In genomic region chr14:95207475-95208253, GRCh38 we compare ENCODE assay signal across 1 cellular context.
A peak's percentile ranks its signal among the peaks of the same experiment; 100 is the strongest.
TF ChIP-seq lines count a peak whose summit lies in the region.

No MANE protein-coding gene starts in this region.

TF ChIP-seq in K562, 482 proteins besides CTCF, POLR2A, EP300 and RAD21:
- TF ChIP-seq, protein P1, sequence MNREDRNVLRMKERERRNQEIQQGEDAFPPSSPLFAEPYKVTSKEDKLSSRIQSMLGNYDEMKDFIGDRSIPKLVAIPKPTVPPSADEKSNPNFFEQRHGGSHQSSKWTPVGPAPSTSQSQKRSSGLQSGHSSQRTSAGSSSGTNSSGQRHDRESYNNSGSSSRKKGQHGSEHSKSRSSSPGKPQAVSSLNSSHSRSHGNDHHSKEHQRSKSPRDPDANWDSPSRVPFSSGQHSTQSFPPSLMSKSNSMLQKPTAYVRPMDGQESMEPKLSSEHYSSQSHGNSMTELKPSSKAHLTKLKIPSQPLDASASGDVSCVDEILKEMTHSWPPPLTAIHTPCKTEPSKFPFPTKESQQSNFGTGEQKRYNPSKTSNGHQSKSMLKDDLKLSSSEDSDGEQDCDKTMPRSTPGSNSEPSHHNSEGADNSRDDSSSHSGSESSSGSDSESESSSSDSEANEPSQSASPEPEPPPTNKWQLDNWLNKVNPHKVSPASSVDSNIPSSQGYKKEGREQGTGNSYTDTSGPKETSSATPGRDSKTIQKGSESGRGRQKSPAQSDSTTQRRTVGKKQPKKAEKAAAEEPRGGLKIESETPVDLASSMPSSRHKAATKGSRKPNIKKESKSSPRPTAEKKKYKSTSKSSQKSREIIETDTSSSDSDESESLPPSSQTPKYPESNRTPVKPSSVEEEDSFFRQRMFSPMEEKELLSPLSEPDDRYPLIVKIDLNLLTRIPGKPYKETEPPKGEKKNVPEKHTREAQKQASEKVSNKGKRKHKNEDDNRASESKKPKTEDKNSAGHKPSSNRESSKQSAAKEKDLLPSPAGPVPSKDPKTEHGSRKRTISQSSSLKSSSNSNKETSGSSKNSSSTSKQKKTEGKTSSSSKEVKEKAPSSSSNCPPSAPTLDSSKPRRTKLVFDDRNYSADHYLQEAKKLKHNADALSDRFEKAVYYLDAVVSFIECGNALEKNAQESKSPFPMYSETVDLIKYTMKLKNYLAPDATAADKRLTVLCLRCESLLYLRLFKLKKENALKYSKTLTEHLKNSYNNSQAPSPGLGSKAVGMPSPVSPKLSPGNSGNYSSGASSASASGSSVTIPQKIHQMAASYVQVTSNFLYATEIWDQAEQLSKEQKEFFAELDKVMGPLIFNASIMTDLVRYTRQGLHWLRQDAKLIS (CRISPR knock-in tag; IDR thresholded peaks at IDR 0.05) = no peak
- no peak for TF ChIP-seq RBM15 (IDR thresholded peaks at IDR 0.05; ENCODE audit: insufficient read depth, low read length)
- no peak for TF ChIP-seq EP400 (IDR thresholded peaks at IDR 0.05)
- no peak for TF ChIP-seq NR2C2 (CRISPR knock-in tag; IDR thresholded peaks at IDR 0.05)
- no peak for TF ChIP-seq NR2C2 (tag; IDR thresholded peaks at IDR 0.05)
- TF ChIP-seq RBM25 (IDR thresholded peaks at IDR 0.05; ENCODE audit: low read depth, low read length, severe bottlenecking) = peak; percentile 62
- no peak for TF ChIP-seq ZC3H8 (IDR thresholded peaks at IDR 0.05)
- no peak for TF ChIP-seq CHD2 (IDR thresholded peaks at IDR 0.05; ENCODE audit: low read depth, low read length)
- no peak for TF ChIP-seq PML (IDR thresholded peaks at IDR 0.05; ENCODE audit: low read length)
- no peak for TF ChIP-seq ILK (tag; IDR thresholded peaks at IDR 0.05; ENCODE audit: borderline replicate concordance, low read depth)
- TF ChIP-seq ZFP36 (IDR thresholded peaks at IDR 0.05; ENCODE audit: low read depth, low read length, partially characterized antibody) = peak; percentile 54
- no peak for TF ChIP-seq CEBPG (CRISPR knock-in tag; IDR thresholded peaks at IDR 0.05)
- no peak for TF ChIP-seq CEBPG (tag; conservative IDR thresholded peaks at IDR 0.05 in 1 of 2, IDR thresholded peaks at IDR 0.05 in 1 of 2)
- no peak for TF ChIP-seq IFI16 (CRISPR knock-in tag; IDR thresholded peaks at IDR 0.05)
- TF ChIP-seq NEUROD1 (IDR thresholded peaks at IDR 0.05; ENCODE audit: borderline replicate concordance, low read depth, low read length, partially characterized antibody) = no peak
- TF ChIP-seq ZNF561 (CRISPR knock-in tag; conservative IDR thresholded peaks at IDR 0.05) = no peak
- TF ChIP-seq, protein P2, sequence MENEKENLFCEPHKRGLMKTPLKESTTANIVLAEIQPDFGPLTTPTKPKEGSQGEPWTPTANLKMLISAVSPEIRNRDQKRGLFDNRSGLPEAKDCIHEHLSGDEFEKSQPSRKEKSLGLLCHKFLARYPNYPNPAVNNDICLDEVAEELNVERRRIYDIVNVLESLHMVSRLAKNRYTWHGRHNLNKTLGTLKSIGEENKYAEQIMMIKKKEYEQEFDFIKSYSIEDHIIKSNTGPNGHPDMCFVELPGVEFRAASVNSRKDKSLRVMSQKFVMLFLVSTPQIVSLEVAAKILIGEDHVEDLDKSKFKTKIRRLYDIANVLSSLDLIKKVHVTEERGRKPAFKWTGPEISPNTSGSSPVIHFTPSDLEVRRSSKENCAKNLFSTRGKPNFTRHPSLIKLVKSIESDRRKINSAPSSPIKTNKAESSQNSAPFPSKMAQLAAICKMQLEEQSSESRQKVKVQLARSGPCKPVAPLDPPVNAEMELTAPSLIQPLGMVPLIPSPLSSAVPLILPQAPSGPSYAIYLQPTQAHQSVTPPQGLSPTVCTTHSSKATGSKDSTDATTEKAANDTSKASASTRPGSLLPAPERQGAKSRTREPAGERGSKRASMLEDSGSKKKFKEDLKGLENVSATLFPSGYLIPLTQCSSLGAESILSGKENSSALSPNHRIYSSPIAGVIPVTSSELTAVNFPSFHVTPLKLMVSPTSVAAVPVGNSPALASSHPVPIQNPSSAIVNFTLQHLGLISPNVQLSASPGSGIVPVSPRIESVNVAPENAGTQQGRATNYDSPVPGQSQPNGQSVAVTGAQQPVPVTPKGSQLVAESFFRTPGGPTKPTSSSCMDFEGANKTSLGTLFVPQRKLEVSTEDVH (IDR thresholded peaks at IDR 0.05; ENCODE audit: low read depth, partially characterized antibody) = no peak
- no peak for TF ChIP-seq CUX1 (CRISPR knock-in tag; IDR thresholded peaks at IDR 0.05)
- peak; percentile 26; the same call in 1 of the 2 replicates for TF ChIP-seq BCOR (IDR thresholded peaks at IDR 0.05)
TF ChIP-seq in K562: peak in this region for 3.
